Comparison of ENCODE assay signal across 10 cellular contexts in the genomic region with DNA sequence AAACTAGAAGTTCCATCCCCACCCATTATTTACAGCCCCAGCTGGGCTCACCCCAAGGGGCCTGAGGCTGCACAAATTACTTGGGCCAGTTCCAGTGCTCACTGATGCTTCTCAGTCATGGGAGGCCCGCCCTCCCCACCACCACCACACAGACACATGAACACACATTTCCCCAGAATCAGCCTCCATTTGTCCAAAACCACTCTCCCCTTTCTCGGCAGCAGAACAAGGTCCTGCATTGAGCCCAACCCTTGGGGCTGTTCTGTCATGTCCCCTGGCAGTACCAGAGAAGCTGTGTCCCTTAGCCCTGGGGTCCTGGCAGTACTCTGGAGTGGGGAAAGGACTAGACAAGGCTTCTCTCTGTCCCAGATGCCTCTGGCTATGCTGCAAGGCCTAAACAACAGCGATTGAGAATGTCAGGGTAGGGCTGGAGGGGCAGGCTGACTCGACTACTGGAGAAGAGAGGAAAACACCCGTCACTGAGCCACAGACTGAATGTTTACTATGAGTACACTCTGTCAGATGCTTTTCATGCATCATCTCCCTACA. TPM values are rescaled to one million over a fixed set of nuclear protein-coding genes. Genes with fewer than 3 reads are reported as not detected.
DNase-seq lines count a peak whose midpoint lies in the region; ATAC-seq and TF ChIP-seq lines count a peak whose summit lies in the region.
"Had no signal": no experiment of that assay in that cellular context is flagged by ENCODE, and none has a peak within 500 bp of the region (broad histone marks: within the 10 kb centered on the region; RNA-seq: fewer than 3 reads in every experiment).

No MANE protein-coding gene starts in this region.

- intact Hi-C loops in upper lobe of right lung (cut with DNase I) = no loop called here

- H3K36me3 Mint-ChIP-seq in activated T-cell treated with anti-CD3 and anti-CD28 coated beads, Interleukin-2, amount 50 U/mL, for 24 hours (ENCODE audit: low read depth) = peaks cover 78% of the 10 kb centered on the region
- peaks cover 49% of the 10 kb centered on the region for H3K36me3 Mint-ChIP-seq in WTC11

- POLR2A ChIA-PET in WTC11 (lab: Charles Lee) = no interaction called here

- H3K9me3 ChIP-seq in endocrine pancreas (ENCODE audit: control insufficient read depth, low read length) (no peaks in the 10 kb centered on the region), upper lobe of right lung (no peaks in the 10 kb centered on the region)

- DNase-seq in activated T-cell treated with anti-CD3 and anti-CD28 coated beads, Interleukin-2, amount 50 U/mL, for 24 hours = no peak
- DNase-seq in activated T-cell treated with anti-CD3 and anti-CD28 coated beads, Interleukin-2, amount 50 U/mL, for 1 hour = no peak
- peak; percentile 53 for DNase-seq in middle frontal gyrus (ENCODE audit: extremely low spot score, low spot score)
- peak; percentile 40 for DNase-seq in upper lobe of right lung
- DNase-seq in stimulated activated naive CD4-positive, alpha-beta T cell treated with Interleukin-2 at 50 U/mL for 16 hours (lab: John Stamatoyannopoulos, UW) = no peak
- DNase-seq in WTC11 (ENCODE audit: low spot score) = no peak
- DNase-seq: NCI-H187 had no signal

- CTCF ChIA-PET in WTC11 (lab: Charles Lee) = no interaction called here

- no peaks in the 10 kb centered on the region for H3K9me3 Mint-ChIP-seq in activated T-cell treated with anti-CD3 and anti-CD28 coated beads, Interleukin-2, amount 50 U/mL, for 24 hours
- H3K9me3 Mint-ChIP-seq in WTC11 = no peaks in the 10 kb centered on the region
- H3K9me3 Mint-ChIP-seq: central memory CD8-positive, alpha-beta T cell had no signal

- H3K4me1 ChIP-seq in endocrine pancreas (ENCODE audit: control insufficient read depth, insufficient read depth, low read length) (no peaks in the 10 kb centered on the region), upper lobe of right lung (peaks cover 8% of the 10 kb centered on the region)

- H3K27me3 ChIP-seq in endocrine pancreas (ENCODE audit: control insufficient read depth, insufficient read depth, low read length) (no peaks in the 10 kb centered on the region), upper lobe of right lung (no peaks in the 10 kb centered on the region)

- no peak for ATAC-seq in upper lobe of right lung
- no peak for ATAC-seq in HG03045 (IDR thresholded peaks at IDR 0.05; ENCODE audit: unreplicated experiment)
- ATAC-seq in WTC11 = no peak

- H3K9ac ChIP-seq in endocrine pancreas (ENCODE audit: control insufficient read depth, insufficient read depth, low read length) = peak overlapping the region; percentile 36

- no peak overlapping the region for H3K27ac ChIP-seq in upper lobe of right lung

- TF ChIP-seq CTCF in upper lobe of right lung (IDR thresholded peaks at IDR 0.05) = no peak
- TF ChIP-seq CTCF in WTC11 (IDR thresholded peaks at IDR 0.05) = no peak

- no peaks in the 10 kb centered on the region for H3K27me3 Mint-ChIP-seq in activated T-cell treated with anti-CD3 and anti-CD28 coated beads, Interleukin-2, amount 50 U/mL, for 24 hours
- no peaks in the 10 kb centered on the region for H3K27me3 Mint-ChIP-seq in WTC11 (ENCODE audit: low read depth)
- H3K27me3 Mint-ChIP-seq: central memory CD8-positive, alpha-beta T cell had no signal

- peaks cover under 1% of the 10 kb centered on the region for H3K36me3 ChIP-seq in endocrine pancreas (ENCODE audit: control insufficient read depth, insufficient read depth, low read length)
- peaks cover 57% of the 10 kb centered on the region for H3K36me3 ChIP-seq in upper lobe of right lung

- H3K4me3 Mint-ChIP-seq in activated T-cell treated with anti-CD3 and anti-CD28 coated beads, Interleukin-2, amount 50 U/mL, for 24 hours = no peak overlapping the region
- no peak overlapping the region for H3K4me3 Mint-ChIP-seq in WTC11
- H3K4me3 Mint-ChIP-seq: central memory CD8-positive, alpha-beta T cell had no signal

- peaks cover 13% of the 10 kb centered on the region for H3K4me1 Mint-ChIP-seq in activated T-cell treated with anti-CD3 and anti-CD28 coated beads, Interleukin-2, amount 50 U/mL, for 24 hours (ENCODE audit: low read depth)
- no peaks in the 10 kb centered on the region for H3K4me1 Mint-ChIP-seq in WTC11

- H3K4me3 ChIP-seq in endocrine pancreas (ENCODE audit: control insufficient read depth, insufficient read depth, low read length) (no peak overlapping the region), upper lobe of right lung (no peak overlapping the region)

- peak overlapping the region; percentile 71 for H3K27ac Mint-ChIP-seq in activated T-cell treated with anti-CD3 and anti-CD28 coated beads, Interleukin-2, amount 50 U/mL, for 24 hours
- no peak overlapping the region for H3K27ac Mint-ChIP-seq in WTC11

TF ChIP-seq in WTC11, 78 proteins besides CTCF, POLR2A, EP300 and RAD21 (continues in another document):
- TF ChIP-seq, protein P1, sequence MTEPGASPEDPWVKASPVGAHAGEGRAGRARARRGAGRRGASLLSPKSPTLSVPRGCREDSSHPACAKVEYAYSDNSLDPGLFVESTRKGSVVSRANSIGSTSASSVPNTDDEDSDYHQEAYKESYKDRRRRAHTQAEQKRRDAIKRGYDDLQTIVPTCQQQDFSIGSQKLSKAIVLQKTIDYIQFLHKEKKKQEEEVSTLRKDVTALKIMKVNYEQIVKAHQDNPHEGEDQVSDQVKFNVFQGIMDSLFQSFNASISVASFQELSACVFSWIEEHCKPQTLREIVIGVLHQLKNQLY (CRISPR knock-in tag; IDR thresholded peaks at IDR 0.05) = no peak
- TF ChIP-seq, protein P2, sequence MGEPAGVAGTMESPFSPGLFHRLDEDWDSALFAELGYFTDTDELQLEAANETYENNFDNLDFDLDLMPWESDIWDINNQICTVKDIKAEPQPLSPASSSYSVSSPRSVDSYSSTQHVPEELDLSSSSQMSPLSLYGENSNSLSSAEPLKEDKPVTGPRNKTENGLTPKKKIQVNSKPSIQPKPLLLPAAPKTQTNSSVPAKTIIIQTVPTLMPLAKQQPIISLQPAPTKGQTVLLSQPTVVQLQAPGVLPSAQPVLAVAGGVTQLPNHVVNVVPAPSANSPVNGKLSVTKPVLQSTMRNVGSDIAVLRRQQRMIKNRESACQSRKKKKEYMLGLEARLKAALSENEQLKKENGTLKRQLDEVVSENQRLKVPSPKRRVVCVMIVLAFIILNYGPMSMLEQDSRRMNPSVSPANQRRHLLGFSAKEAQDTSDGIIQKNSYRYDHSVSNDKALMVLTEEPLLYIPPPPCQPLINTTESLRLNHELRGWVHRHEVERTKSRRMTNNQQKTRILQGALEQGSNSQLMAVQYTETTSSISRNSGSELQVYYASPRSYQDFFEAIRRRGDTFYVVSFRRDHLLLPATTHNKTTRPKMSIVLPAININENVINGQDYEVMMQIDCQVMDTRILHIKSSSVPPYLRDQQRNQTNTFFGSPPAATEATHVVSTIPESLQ (CRISPR knock-in tag; IDR thresholded peaks at IDR 0.05) = no peak
- no peak for TF ChIP-seq TCF7 (CRISPR knock-in tag; IDR thresholded peaks at IDR 0.05; ENCODE audit: low read depth)
- TF ChIP-seq CBFB (CRISPR knock-in tag; IDR thresholded peaks at IDR 0.05; ENCODE audit: low read depth) = no peak
- no peak for TF ChIP-seq PRRX2 (CRISPR knock-in tag; IDR thresholded peaks at IDR 0.05)
- TF ChIP-seq, protein P3, sequence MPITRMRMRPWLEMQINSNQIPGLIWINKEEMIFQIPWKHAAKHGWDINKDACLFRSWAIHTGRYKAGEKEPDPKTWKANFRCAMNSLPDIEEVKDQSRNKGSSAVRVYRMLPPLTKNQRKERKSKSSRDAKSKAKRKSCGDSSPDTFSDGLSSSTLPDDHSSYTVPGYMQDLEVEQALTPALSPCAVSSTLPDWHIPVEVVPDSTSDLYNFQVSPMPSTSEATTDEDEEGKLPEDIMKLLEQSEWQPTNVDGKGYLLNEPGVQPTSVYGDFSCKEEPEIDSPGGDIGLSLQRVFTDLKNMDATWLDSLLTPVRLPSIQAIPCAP (CRISPR knock-in tag; IDR thresholded peaks at IDR 0.05) = no peak
- TF ChIP-seq NR3C1 (CRISPR knock-in tag; conservative IDR thresholded peaks at IDR 0.05; ENCODE audit: low read depth) = no peak
- TF ChIP-seq ZNF671 (CRISPR knock-in tag; IDR thresholded peaks at IDR 0.05) = no peak
- TF ChIP-seq ZNF532 (CRISPR knock-in tag; IDR thresholded peaks at IDR 0.05; ENCODE audit: borderline replicate concordance) = no peak
- no peak for TF ChIP-seq SP1 (CRISPR knock-in tag; conservative IDR thresholded peaks at IDR 0.05)
- TF ChIP-seq NR2C2 (CRISPR knock-in tag; IDR thresholded peaks at IDR 0.05) = no peak

RNA-seq across cellular contexts. Expression of gene SAMD4B, which starts 21.8 kb away (rescaled TPM):
- total RNA-seq in upper lobe of right lung (81.2 TPM), WTC11 (2021) (148 to 164 TPM (median 150 TPM) in 3 replicates)

RNA-seq across cellular contexts. Expression of gene PAF1, which starts 26.9 kb away (rescaled TPM):
- total RNA-seq in upper lobe of right lung (33.3 TPM), WTC11 (2021) (27.8 to 34.4 TPM (median 29.4 TPM) in 3 replicates)

RNA-seq across cellular contexts. Expression of gene MED29, which starts 27.2 kb away (rescaled TPM):
- total RNA-seq in upper lobe of right lung (28.8 TPM), WTC11 (2021) (37.6 to 42.9 TPM (median 39.4 TPM) in 3 replicates)

RNA-seq across cellular contexts. Expression of gene GMFG, which starts 28.1 kb away (rescaled TPM):
- total RNA-seq in upper lobe of right lung (113 TPM), WTC11 (2021) (0.96 to 1.8 TPM (median 1.4 TPM) in 3 replicates)

RNA-seq across cellular contexts. Expression of gene ZFP36, which starts 42.7 kb away (rescaled TPM):
- total RNA-seq in upper lobe of right lung (224 TPM), WTC11 (2021) (17.3 to 22.2 TPM (median 18.4 TPM) in 3 replicates)

Comparison
In these comparisons a context has a peak if more than half of its experiments do, and no peak if none do; other contexts are left out.
1. DNase-seq: peak in middle frontal gyrus (single experiment) and upper lobe of right lung (single experiment); none in activated T-cell treated with anti-CD3 and anti-CD28 coated beads, Interleukin-2, amount 50 U/mL, for 24 hours (single experiment), activated T-cell treated with anti-CD3 and anti-CD28 coated beads, Interleukin-2, amount 50 U/mL, for 1 hour (single experiment), stimulated activated naive CD4-positive, alpha-beta T cell treated with Interleukin-2 at 50 U/mL for 16 hours (single experiment) and WTC11 (single experiment).